15 cellular contexts compared by ENCODE assay signal in the genomic region with DNA sequence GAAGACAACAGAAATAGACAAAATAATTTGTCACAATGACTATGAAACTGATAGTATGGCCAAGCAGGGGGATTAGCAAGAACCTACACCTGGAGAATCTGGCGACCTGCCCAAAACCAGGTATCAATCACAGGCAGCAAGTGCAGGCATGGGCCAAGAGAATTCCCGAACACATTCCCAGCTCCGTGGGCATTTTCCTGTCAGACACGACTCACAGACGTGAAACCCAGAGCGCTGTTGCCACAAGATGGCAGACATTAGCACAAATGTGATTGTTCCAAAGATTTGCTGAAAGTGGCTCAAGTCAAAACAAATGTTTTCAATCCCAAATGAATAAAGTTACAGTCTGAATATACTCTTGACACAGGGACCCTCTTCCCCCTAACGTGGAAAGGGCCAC. TPM values are rescaled to one million over a fixed set of nuclear protein-coding genes. Genes with fewer than 3 reads are reported as not detected.
DNase-seq lines count a peak whose midpoint lies in the region; ATAC-seq, FAIRE-seq and TF ChIP-seq lines count a peak whose summit lies in the region.
"Had no signal": no experiment of that assay in that cellular context is flagged by ENCODE, and none has a peak within 500 bp of the region (broad histone marks: within the 10 kb centered on the region; RNA-seq: fewer than 3 reads in every experiment).

No MANE protein-coding gene starts in this region.

- in situ Hi-C loops in HepG2 (cut with HindIII; ENCODE audit: extremely low pct_ligation_motif_present, low pct_unique_long_range_greater_than_20kb), result loop anchor here (5.0 kb wide), 3 partner anchors 177 to 427 kb away; no protein-coding TSS in a partner anchor

- no peak for TF ChIP-seq EP300 in HepG2 (IDR thresholded peaks at IDR 0.05; ENCODE audit: low read depth in 2 of 2, low read length in 2 of 2)
- TF ChIP-seq EP300 in HepG2 (CRISPR knock-in tag; IDR thresholded peaks at IDR 0.05; ENCODE audit: borderline replicate concordance), result no peak

- H2AFZ ChIP-seq in Karpas-422 (ENCODE audit: low read length), result no peak overlapping the region
- H2AFZ ChIP-seq in HepG2 (ENCODE audit: low read length), result no peak overlapping the region

- H3K4me3 ChIP-seq in Karpas-422 (ENCODE audit: low read length), result no peak overlapping the region
- H3K4me3 ChIP-seq in body of pancreas, result no peak overlapping the region
- H3K4me3 ChIP-seq in HepG2 (replicated peaks in 1 of 3; ENCODE audit: insufficient read depth in 1 of 3, low read depth in 2 of 3, low read length in 3 of 3), result no peak overlapping the region
- H3K4me3 ChIP-seq: skin epidermis had no signal

- H3K4me2 ChIP-seq in Karpas-422 (ENCODE audit: low read depth, low read length, poor library complexity, severe bottlenecking), result no peak overlapping the region
- no peak overlapping the region for H3K4me2 ChIP-seq in HepG2 (ENCODE audit: low read depth, low read length)

- H3K9ac ChIP-seq in Karpas-422 (ENCODE audit: low read length) (no peak overlapping the region), HepG2 (ENCODE audit: insufficient read depth, low read depth, low read length) (no peak overlapping the region)

- no peak for TF ChIP-seq RAD21 in HepG2 (CRISPR knock-in tag; IDR thresholded peaks at IDR 0.05)

- no peaks in the 10 kb centered on the region for H3K9me2 ChIP-seq in Karpas-422 (replicated peaks; ENCODE audit: insufficient read depth, low read length)

- WGBS in body of pancreas, 2 donors, result 16 to 17% methylated on average over 7 of the region's 7 CpGs
- 98% methylated on average over 7 of the region's 7 CpGs for WGBS in HepG2 (ENCODE audit: low lambda C conversion rate)

- H3K79me2 ChIP-seq in Karpas-422 (ENCODE audit: low read length) (peaks cover 13% of the 10 kb centered on the region; the same call in 1 of the 2 replicates), HepG2 (ENCODE audit: insufficient read depth, low read length) (no peaks in the 10 kb centered on the region)

- H3K27me3 ChIP-seq in Karpas-422 (ENCODE audit: low read length) (no peaks in the 10 kb centered on the region), body of pancreas (no peaks in the 10 kb centered on the region), HepG2 (ENCODE audit: control insufficient read depth in 1 of 2, insufficient read depth in 2 of 2, low read length in 2 of 2) (no peaks in the 10 kb centered on the region)

- 0 out of 2 replicates have a peak, but pooled peaks cover 6% of the 10 kb centered on the region for H3K36me3 ChIP-seq in Karpas-422 (ENCODE audit: insufficient read depth, low read length)
- H3K36me3 ChIP-seq in body of pancreas (replicated peaks in 1 of 2; ENCODE audit: insufficient read depth in 1 of 2, low read depth in 2 of 2), result peaks cover 0 to 2% of the 10 kb centered on the region in 2 donors
- peaks cover 4 to 20% of the 10 kb centered on the region in 2 experiments; a peak in 3 of 5 replicates for H3K36me3 ChIP-seq in HepG2 (replicated peaks in 1 of 2; ENCODE audit: control insufficient read depth in 1 of 2, insufficient read depth in 2 of 2, low read length in 2 of 2)

- FAIRE-seq in HepG2 (lab: Jason Lieb, UNC), result no peak

- H3K4me1 ChIP-seq in Karpas-422 (ENCODE audit: low read length) (peaks cover 43% of the 10 kb centered on the region), body of pancreas (peaks cover 27% of the 10 kb centered on the region), HepG2 (ENCODE audit: insufficient read depth, low read length) (peaks cover 14% of the 10 kb centered on the region)

- CTCF ChIA-PET in HepG2 (lab: Yijun Ruan, JAX; ENCODE audit: low intra/inter-chr PET ratio, low total read pairs), result no interaction called here

- no TSS peak for BruUV-seq in HepG2 (replicated peaks; lab: Mats Ljungman, UMichigan)

- POLR2A ChIA-PET in HepG2 (lab: Yijun Ruan, JAX), result no interaction called here

- H4K20me1 ChIP-seq in Karpas-422 (ENCODE audit: insufficient read depth, low read depth, low read length) (no peaks in the 10 kb centered on the region), HepG2 (ENCODE audit: insufficient read depth, low read length) (no peaks in the 10 kb centered on the region)

- no peaks in the 10 kb centered on the region for H3K9me3 ChIP-seq in Karpas-422 (ENCODE audit: low read length)
- no peaks in the 10 kb centered on the region for H3K9me3 ChIP-seq in body of pancreas
- no peaks in the 10 kb centered on the region for H3K9me3 ChIP-seq in HepG2 (ENCODE audit: low read length)

- DNase-seq in Ammon's horn (ENCODE audit: low spot score), result peak; percentile 58
- DNase-seq in Karpas-422, result no peak
- peak; percentile 67 to 83 (median 78) for DNase-seq in body of pancreas
- no peak for DNase-seq in HepG2 (ENCODE audit: low spot score)
- no peak for DNase-seq in RPMI8226
- DNase-seq in mesenteric fat pad (ENCODE audit: low spot score), result no peak
- DNase-seq: activated CD4-positive, alpha-beta T cell treated with anti-CD3 and anti-CD28 coated beads, Interleukin-2, amount 10 ng/mL, durations not matched to agents 7 days and 5 days; activated naive CD8-positive, alpha-beta T cell treated with anti-CD3 and anti-CD28 coated beads for 36 hours; erythroblast; left ventricle myocardium superior; SHP77; stimulated activated CD8-positive, alpha-beta memory T cell treated with anti-CD3 and anti-CD28 coated beads, Interleukin-4, amount 100 ng/mL, for 48 hours had no signal

- H3K27ac ChIP-seq in Karpas-422 (ENCODE audit: low read length), result peak overlapping the region; percentile 23; the same call in 1 of the 2 replicates
- H3K27ac ChIP-seq in body of pancreas, result peak overlapping the region in 2 of 4 donors; percentile 36 to 60
- no peak overlapping the region for H3K27ac ChIP-seq in HepG2 (ENCODE audit: extremely low read length, insufficient read depth, low read length)
- H3K27ac ChIP-seq: skin epidermis had no signal

- TF ChIP-seq CTCF in body of pancreas (IDR thresholded peaks at IDR 0.05), result peak in 2 of 7 experiments; percentile 38
- TF ChIP-seq CTCF in HepG2 (CRISPR knock-in tag; IDR thresholded peaks at IDR 0.05), result no peak

- intact Hi-C loops in body of pancreas (cut with DNase I), result loop anchor here (5.0 to 10.0 kb wide), 2 partner anchors 175 to 297 kb away; no protein-coding TSS in a partner anchor
- intact Hi-C loops in HepG2 (cut with micrococcal nuclease; ENCODE audit: unreplicated experiment), result loop anchor here (5.0 kb wide), 2 partner anchors 182 to 507 kb away; no protein-coding TSS in a partner anchor

- peak; percentile 53 for ATAC-seq in body of pancreas
- ATAC-seq in HepG2, result no peak
- ATAC-seq in GM21576 (IDR thresholded peaks at IDR 0.05; ENCODE audit: unreplicated experiment), result no peak
- no peak for ATAC-seq in HG03342 (IDR thresholded peaks at IDR 0.05; ENCODE audit: unreplicated experiment)
- ATAC-seq: left ventricle myocardium superior had no signal

- TF ChIP-seq POLR2A in body of pancreas (IDR thresholded peaks at IDR 0.05), result no peak
- no peak for TF ChIP-seq POLR2A in HepG2 (IDR thresholded peaks at IDR 0.05; ENCODE audit: insufficient read depth in 1 of 2, low read depth in 2 of 2, low read length in 2 of 2)

TF ChIP-seq in HepG2, 621 proteins besides CTCF, POLR2A, EP300 and RAD21:
- TF ChIP-seq STAG1 (CRISPR knock-in tag; IDR thresholded peaks at IDR 0.05), result 0 out of 2 replicates have a peak, but pooled peaks have one; percentile 8
- no peak for TF ChIP-seq KAT8 (CRISPR knock-in tag; IDR thresholded peaks at IDR 0.05)
TF ChIP-seq in HepG2: peak in this region for 1.

RNA-seq across cellular contexts. Expression of a gene that starts 36.8 kb away (rescaled TPM):
- total RNA-seq in Karpas-422 (2014; rRNA removed; shearing (Covaris generic); ENCODE audit: low replicate concordance), result 36.2 and 55.9 TPM in 2 replicates
- total RNA-seq in body of pancreas (10 to 100 TPM; 27.2 to 38.6 TPM), HepG2 (2016; rRNA removed; fragmentation: Illumina TruSeq; extraction: Trizol) (11.7 and 12.3 TPM in 2 replicates), mesenteric fat pad (18.8 TPM)
- total RNA-seq in HepG2 (2016; cell fraction: cytosol; rRNA removed; fragmentation: Illumina TruSeq; extraction: Trizol; ENCODE audit: low read depth), result 1.5 and 2.2 TPM in 2 replicates
- total RNA-seq in HepG2 (2016; cell fraction: insoluble cytoplasmic fraction; rRNA removed; fragmentation: Illumina TruSeq; extraction: Trizol), result 10.3 and 11.9 TPM in 2 replicates
- total RNA-seq in HepG2 (2016; cell fraction: membrane; rRNA removed; fragmentation: Illumina TruSeq; extraction: Trizol), result 4.5 and 4.8 TPM in 2 replicates
- 14.0 and 14.6 TPM in 2 replicates for total RNA-seq in HepG2 (2016; cell fraction: nucleus; rRNA removed; fragmentation: Illumina TruSeq; extraction: Trizol)
- polyA plus RNA-seq in HepG2 (2011; rRNA removed), result 7.9 and 8.5 TPM in 2 replicates
- 6.1 and 8.3 TPM in 2 replicates for polyA plus RNA-seq in HepG2 (2011; cell fraction: cytosol; rRNA removed)
- 12.9 and 14.6 TPM in 2 replicates for polyA plus RNA-seq in HepG2 (2011; cell fraction: nucleus; rRNA removed)
- 6.0 and 7.1 TPM in 2 replicates for polyA plus RNA-seq in HepG2 (2012)
- 0.45 and 0.71 TPM in 2 replicates for polyA plus RNA-seq in HepG2 (2016; cell fraction: cytosol; fragmentation: Illumina TruSeq; extraction: Trizol; ENCODE audit: low read depth)
- 6.7 and 7.3 TPM in 2 replicates for polyA plus RNA-seq in HepG2 (2016; cell fraction: insoluble cytoplasmic fraction; fragmentation: Illumina TruSeq; extraction: Trizol; ENCODE audit: low read depth)
- 1.6 and 1.7 TPM in 2 replicates for polyA plus RNA-seq in HepG2 (2016; cell fraction: membrane; fragmentation: Illumina TruSeq; extraction: Trizol; ENCODE audit: low read depth)
- 8.3 and 8.6 TPM in 2 replicates for polyA plus RNA-seq in HepG2 (2016; cell fraction: nucleus; fragmentation: Illumina TruSeq; extraction: Trizol; ENCODE audit: insufficient read depth, low read depth)
- polyA minus RNA-seq in HepG2 (2011; rRNA and poly(A)+ RNA removed; ENCODE audit: low replicate concordance), result 14.5 and 27.4 TPM in 2 replicates
- polyA minus RNA-seq in HepG2 (2011; cell fraction: cytosol; rRNA and poly(A)+ RNA removed), result 9.3 and 9.7 TPM in 2 replicates
- 32.3 and 32.4 TPM in 2 replicates for polyA minus RNA-seq in HepG2 (2011; cell fraction: nucleus; rRNA and poly(A)+ RNA removed)

Comparison
In these comparisons a context has a peak if more than half of its experiments do, and no peak if none do; other contexts are left out.
1. DNase-seq: peak in Ammon's horn (single experiment) and body of pancreas (4 of 4); none in Karpas-422 (single experiment), HepG2 (single experiment), RPMI8226 (single experiment) and mesenteric fat pad (single experiment).